ENCODE assay signal across 1 cellular context in the genomic region with DNA sequence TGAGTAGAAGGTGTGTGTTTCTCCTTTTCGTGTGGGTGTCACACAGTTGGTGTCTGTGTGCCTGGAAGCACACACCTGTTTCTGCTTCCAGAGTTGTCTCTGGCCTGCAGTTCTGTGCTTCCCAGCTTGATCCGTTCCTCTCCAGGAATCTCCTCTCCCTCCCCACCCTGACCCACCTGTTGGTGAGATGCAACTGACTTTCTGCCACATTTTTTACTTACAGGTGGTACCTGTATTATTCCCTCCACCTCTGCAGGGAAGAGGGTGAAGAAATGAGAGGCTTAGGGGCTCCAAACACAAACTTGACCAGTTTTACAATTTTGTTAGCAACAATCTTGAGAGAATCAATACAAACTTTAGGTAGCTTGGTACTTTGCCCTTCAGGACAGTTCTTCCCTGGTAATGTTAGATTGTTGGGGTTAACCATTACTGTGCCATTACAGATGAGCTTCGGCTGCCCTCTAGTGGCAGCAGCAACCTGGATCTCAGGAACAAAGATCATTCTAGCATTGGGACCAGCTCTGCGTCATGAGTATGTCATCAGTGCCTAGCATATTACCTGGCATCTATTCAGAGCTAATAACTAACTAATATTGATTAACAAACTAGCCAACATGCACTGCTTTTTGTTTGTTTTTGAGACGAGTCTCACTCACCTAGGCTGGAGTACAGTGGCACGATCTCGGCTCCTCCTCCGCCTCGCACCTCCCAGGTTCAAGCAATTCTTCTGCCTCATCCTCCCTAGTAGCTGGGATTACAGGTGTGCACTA.
A peak's percentile ranks its signal among the peaks of the same experiment; 100 is the strongest.
TF ChIP-seq lines count a peak whose summit lies in the region.
"Not testable (repeated sequence)": the region's sequence is repeated elsewhere in the genome, so short reads cannot be mapped to it uniquely, and the experiment has no call there.

No MANE protein-coding gene starts in this region.

TF ChIP-seq in HepG2, 621 proteins besides CTCF, POLR2A, EP300 and RAD21:
- peak; percentile 38 for TF ChIP-seq SAP130 (CRISPR knock-in tag; IDR thresholded peaks at IDR 0.05; ENCODE audit: low read depth)
- peak; percentile 63 for TF ChIP-seq HNF4A (CRISPR knock-in tag; IDR thresholded peaks at IDR 0.05)
- TF ChIP-seq STAG1 (CRISPR knock-in tag; IDR thresholded peaks at IDR 0.05) = peak; percentile 69
- TF ChIP-seq HNF4G (IDR thresholded peaks at IDR 0.05; ENCODE audit: borderline replicate concordance, low read depth, low read length) = peak; percentile 36; the same call in 1 of the 2 replicates
- not testable (repeated sequence) for TF ChIP-seq HNF4G (CRISPR knock-in tag; IDR thresholded peaks at IDR 0.05; ENCODE audit: borderline replicate concordance, low read depth); CREB1 (IDR thresholded peaks at IDR 0.05); NONO (IDR thresholded peaks at IDR 0.05)
- TF ChIP-seq ZNF652 (CRISPR knock-in tag; IDR thresholded peaks at IDR 0.05; ENCODE audit: borderline replicate concordance, low read depth) = peak; percentile 97
- 0 out of 2 replicates have a peak, but pooled peaks have one; percentile 23 for TF ChIP-seq HDAC2 (CRISPR knock-in tag; IDR thresholded peaks at IDR 0.05)
- TF ChIP-seq GATAD1 (CRISPR knock-in tag; IDR thresholded peaks at IDR 0.05) = 0 out of 2 replicates have a peak, but pooled peaks have one; percentile 34
- peak; percentile 38; the same call in 1 of the 2 replicates for TF ChIP-seq CREB1 (CRISPR knock-in tag; IDR thresholded peaks at IDR 0.05)
- TF ChIP-seq MIXL1 (CRISPR knock-in tag; IDR thresholded peaks at IDR 0.05) = 0 out of 2 replicates have a peak, but pooled peaks have one; percentile 48
- TF ChIP-seq, protein P1, sequence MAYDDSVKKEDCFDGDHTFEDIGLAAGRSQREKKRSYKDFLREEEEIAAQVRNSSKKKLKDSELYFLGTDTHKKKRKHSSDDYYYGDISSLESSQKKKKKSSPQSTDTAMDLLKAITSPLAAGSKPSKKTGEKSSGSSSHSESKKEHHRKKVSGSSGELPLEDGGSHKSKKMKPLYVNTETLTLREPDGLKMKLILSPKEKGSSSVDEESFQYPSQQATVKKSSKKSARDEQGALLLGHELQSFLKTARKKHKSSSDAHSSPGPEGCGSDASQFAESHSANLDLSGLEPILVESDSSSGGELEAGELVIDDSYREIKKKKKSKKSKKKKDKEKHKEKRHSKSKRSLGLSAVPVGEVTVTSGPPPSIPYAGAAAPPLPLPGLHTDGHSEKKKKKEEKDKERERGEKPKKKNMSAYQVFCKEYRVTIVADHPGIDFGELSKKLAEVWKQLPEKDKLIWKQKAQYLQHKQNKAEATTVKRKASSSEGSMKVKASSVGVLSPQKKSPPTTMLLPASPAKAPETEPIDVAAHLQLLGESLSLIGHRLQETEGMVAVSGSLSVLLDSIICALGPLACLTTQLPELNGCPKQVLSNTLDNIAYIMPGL (CRISPR knock-in tag; IDR thresholded peaks at IDR 0.05; ENCODE audit: borderline replicate concordance in 1 of 2, low read depth in 1 of 2) = peak; percentile 42 to 49; a peak in 3 of 4 replicates
- TF ChIP-seq TEAD3 (CRISPR knock-in tag; optimal IDR thresholded peaks at IDR 0.05; ENCODE audit: borderline replicate concordance) = peak; percentile 18
- TF ChIP-seq, protein P2, sequence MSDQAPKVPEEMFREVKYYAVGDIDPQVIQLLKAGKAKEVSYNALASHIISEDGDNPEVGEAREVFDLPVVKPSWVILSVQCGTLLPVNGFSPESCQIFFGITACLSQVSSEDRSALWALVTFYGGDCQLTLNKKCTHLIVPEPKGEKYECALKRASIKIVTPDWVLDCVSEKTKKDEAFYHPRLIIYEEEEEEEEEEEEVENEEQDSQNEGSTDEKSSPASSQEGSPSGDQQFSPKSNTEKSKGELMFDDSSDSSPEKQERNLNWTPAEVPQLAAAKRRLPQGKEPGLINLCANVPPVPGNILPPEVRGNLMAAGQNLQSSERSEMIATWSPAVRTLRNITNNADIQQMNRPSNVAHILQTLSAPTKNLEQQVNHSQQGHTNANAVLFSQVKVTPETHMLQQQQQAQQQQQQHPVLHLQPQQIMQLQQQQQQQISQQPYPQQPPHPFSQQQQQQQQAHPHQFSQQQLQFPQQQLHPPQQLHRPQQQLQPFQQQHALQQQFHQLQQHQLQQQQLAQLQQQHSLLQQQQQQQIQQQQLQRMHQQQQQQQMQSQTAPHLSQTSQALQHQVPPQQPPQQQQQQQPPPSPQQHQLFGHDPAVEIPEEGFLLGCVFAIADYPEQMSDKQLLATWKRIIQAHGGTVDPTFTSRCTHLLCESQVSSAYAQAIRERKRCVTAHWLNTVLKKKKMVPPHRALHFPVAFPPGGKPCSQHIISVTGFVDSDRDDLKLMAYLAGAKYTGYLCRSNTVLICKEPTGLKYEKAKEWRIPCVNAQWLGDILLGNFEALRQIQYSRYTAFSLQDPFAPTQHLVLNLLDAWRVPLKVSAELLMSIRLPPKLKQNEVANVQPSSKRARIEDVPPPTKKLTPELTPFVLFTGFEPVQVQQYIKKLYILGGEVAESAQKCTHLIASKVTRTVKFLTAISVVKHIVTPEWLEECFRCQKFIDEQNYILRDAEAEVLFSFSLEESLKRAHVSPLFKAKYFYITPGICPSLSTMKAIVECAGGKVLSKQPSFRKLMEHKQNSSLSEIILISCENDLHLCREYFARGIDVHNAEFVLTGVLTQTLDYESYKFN (CRISPR knock-in tag; conservative IDR thresholded peaks at IDR 0.05) = peak; percentile 39; the same call in 1 of the 2 replicates
- peak; percentile 40; the same call in 1 of the 2 replicates for TF ChIP-seq GATAD2A (CRISPR knock-in tag; IDR thresholded peaks at IDR 0.05)
- 0 out of 2 replicates have a peak, but pooled peaks have one; percentile 31 for TF ChIP-seq ZNF205 (CRISPR knock-in tag; IDR thresholded peaks at IDR 0.05)
- TF ChIP-seq, protein P3, sequence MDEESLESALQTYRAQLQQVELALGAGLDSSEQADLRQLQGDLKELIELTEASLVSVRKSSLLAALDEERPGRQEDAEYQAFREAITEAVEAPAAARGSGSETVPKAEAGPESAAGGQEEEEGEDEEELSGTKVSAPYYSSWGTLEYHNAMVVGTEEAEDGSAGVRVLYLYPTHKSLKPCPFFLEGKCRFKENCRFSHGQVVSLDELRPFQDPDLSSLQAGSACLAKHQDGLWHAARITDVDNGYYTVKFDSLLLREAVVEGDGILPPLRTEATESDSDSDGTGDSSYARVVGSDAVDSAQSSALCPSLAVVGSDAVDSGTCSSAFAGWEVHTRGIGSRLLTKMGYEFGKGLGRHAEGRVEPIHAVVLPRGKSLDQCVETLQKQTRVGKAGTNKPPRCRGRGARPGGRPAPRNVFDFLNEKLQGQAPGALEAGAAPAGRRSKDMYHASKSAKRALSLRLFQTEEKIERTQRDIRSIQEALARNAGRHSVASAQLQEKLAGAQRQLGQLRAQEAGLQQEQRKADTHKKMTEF (CRISPR knock-in tag; IDR thresholded peaks at IDR 0.05) = peak; percentile 26; the same call in 1 of the 2 replicates
- peak; percentile 68; the same call in 1 of the 2 replicates for TF ChIP-seq ZBTB21 (CRISPR knock-in tag; IDR thresholded peaks at IDR 0.05)
- peak; percentile 18; the same call in 1 of the 2 replicates for TF ChIP-seq ZMYM4 (CRISPR knock-in tag; IDR thresholded peaks at IDR 0.05)
- 0 out of 2 replicates have a peak, but pooled peaks have one; percentile 32 for TF ChIP-seq ZNF124 (CRISPR knock-in tag; IDR thresholded peaks at IDR 0.05)
- TF ChIP-seq SMC3 (IDR thresholded peaks at IDR 0.05; ENCODE audit: low read length) = peak; percentile 35
- peak; percentile 54; the same call in 1 of the 2 replicates for TF ChIP-seq TARDBP (CRISPR knock-in tag; IDR thresholded peaks at IDR 0.05)
- 0 out of 2 replicates have a peak, but pooled peaks have one; percentile 35 for TF ChIP-seq ZNF605 (CRISPR knock-in tag; IDR thresholded peaks at IDR 0.05)
- TF ChIP-seq, protein P4, sequence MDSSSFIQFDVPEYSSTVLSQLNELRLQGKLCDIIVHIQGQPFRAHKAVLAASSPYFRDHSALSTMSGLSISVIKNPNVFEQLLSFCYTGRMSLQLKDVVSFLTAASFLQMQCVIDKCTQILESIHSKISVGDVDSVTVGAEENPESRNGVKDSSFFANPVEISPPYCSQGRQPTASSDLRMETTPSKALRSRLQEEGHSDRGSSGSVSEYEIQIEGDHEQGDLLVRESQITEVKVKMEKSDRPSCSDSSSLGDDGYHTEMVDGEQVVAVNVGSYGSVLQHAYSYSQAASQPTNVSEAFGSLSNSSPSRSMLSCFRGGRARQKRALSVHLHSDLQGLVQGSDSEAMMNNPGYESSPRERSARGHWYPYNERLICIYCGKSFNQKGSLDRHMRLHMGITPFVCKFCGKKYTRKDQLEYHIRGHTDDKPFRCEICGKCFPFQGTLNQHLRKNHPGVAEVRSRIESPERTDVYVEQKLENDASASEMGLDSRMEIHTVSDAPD (CRISPR knock-in tag; IDR thresholded peaks at IDR 0.05) = 0 out of 2 replicates have a peak, but pooled peaks have one; percentile 59
- peak; percentile 31; the same call in 1 of the 2 replicates for TF ChIP-seq KDM2A (CRISPR knock-in tag; IDR thresholded peaks at IDR 0.05; ENCODE audit: borderline replicate concordance, low read depth)
- TF ChIP-seq, protein P5, sequence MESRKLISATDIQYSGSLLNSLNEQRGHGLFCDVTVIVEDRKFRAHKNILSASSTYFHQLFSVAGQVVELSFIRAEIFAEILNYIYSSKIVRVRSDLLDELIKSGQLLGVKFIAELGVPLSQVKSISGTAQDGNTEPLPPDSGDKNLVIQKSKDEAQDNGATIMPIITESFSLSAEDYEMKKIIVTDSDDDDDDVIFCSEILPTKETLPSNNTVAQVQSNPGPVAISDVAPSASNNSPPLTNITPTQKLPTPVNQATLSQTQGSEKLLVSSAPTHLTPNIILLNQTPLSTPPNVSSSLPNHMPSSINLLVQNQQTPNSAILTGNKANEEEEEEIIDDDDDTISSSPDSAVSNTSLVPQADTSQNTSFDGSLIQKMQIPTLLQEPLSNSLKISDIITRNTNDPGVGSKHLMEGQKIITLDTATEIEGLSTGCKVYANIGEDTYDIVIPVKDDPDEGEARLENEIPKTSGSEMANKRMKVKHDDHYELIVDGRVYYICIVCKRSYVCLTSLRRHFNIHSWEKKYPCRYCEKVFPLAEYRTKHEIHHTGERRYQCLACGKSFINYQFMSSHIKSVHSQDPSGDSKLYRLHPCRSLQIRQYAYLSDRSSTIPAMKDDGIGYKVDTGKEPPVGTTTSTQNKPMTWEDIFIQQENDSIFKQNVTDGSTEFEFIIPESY (CRISPR knock-in tag; IDR thresholded peaks at IDR 0.05) = peak; percentile 35; the same call in 1 of the 2 replicates
- peak; percentile 50; the same call in 1 of the 2 replicates for TF ChIP-seq REPIN1 (CRISPR knock-in tag; IDR thresholded peaks at IDR 0.05; ENCODE audit: borderline replicate concordance, low read depth)
- 0 out of 2 replicates have a peak, but pooled peaks have one; percentile 29 for TF ChIP-seq NONO (CRISPR knock-in tag; conservative IDR thresholded peaks at IDR 0.05)
- TF ChIP-seq THAP11 (CRISPR knock-in tag; IDR thresholded peaks at IDR 0.05) = 0 out of 2 replicates have a peak, but pooled peaks have one; percentile 29
- TF ChIP-seq, protein P6, sequence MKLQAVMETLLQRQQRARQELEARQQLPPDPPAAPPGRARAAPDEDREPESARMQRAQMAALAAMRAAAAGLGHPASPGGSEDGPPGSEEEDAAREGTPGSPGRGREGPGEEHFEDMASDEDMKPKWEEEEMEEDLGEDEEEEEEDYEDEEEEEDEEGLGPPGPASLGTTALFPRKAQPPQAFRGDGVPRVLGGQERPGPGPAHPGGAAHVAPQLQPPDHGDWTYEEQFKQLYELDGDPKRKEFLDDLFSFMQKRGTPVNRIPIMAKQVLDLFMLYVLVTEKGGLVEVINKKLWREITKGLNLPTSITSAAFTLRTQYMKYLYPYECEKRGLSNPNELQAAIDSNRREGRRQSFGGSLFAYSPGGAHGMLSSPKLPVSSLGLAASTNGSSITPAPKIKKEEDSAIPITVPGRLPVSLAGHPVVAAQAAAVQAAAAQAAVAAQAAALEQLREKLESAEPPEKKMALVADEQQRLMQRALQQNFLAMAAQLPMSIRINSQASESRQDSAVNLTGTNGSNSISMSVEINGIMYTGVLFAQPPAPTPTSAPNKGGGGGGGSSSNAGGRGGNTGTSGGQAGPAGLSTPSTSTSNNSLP (IDR thresholded peaks at IDR 0.05; ENCODE audit: low read depth, low read length) = peak; percentile 17; the same call in 1 of the 2 replicates
- TF ChIP-seq, protein P7, sequence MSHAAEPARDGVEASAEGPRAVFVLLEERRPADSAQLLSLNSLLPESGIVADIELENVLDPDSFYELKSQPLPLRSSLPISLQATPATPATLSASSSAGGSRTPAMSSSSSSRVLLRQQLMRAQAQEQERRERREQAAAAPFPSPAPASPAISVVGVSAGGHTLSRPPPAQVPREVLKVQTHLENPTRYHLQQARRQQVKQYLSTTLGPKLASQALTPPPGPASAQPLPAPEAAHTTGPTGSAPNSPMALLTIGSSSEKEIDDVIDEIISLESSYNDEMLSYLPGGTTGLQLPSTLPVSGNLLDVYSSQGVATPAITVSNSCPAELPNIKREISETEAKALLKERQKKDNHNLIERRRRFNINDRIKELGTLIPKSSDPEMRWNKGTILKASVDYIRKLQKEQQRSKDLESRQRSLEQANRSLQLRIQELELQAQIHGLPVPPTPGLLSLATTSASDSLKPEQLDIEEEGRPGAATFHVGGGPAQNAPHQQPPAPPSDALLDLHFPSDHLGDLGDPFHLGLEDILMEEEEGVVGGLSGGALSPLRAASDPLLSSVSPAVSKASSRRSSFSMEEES (CRISPR knock-in tag; IDR thresholded peaks at IDR 0.05) = 0 out of 2 replicates have a peak, but pooled peaks have one; percentile 23
TF ChIP-seq in HepG2: peak in this region for 29; not testable (repeated sequence) for 592.
